ENCODE assay signal across 9 cellular contexts in the genomic region with DNA sequence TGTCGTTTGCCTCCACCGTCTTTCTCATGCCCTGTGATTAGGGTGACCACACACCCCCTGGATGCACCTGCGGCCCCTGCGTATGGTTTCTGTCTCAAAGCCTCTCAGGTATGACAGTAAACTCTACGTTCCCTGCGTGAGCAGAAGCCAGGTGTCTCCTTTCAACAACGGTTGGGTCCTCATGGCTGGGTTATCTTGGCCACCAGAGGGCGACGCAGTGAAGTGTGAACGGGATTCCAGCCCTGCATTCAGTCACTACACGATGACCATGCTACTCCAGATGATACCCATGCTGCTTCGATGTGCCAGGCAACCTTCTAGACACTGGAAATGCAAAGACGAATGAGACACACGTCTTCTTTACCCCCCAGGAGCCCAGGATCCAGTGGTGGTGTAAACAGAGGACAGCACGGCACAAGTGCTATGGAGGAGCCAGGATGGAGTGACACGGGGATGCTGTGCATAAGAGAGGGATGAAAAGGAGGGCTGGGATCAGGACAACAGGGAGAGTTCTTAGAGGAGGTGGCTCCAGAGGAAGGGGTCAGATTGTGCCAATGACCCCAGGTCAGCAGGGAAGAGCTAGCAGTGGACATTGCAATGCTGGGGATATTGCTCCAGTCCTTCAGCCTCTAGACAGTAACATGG.
DNase-seq lines count a peak whose midpoint lies in the region; ATAC-seq and TF ChIP-seq lines count a peak whose summit lies in the region.
"Had no signal": no experiment of that assay in that cellular context is flagged by ENCODE, and none has a peak within 500 bp of the region (broad histone marks: within the 10 kb centered on the region; RNA-seq: fewer than 3 reads in every experiment).

No MANE protein-coding gene starts in this region.

- no peaks in the 10 kb centered on the region for H3K36me3 Mint-ChIP-seq in Calu3 (ENCODE audit: insufficient read depth, unreplicated experiment)
- H3K36me3 Mint-ChIP-seq in mesothelial cell of epicardium = no peaks in the 10 kb centered on the region
- H3K36me3 Mint-ChIP-seq: memory B cell had no signal

- H3K27ac Mint-ChIP-seq in Calu3 (ENCODE audit: unreplicated experiment) (no peak overlapping the region), mesothelial cell of epicardium (no peak overlapping the region)
- H3K27ac Mint-ChIP-seq: memory B cell had no signal

- POLR2A ChIA-PET in PC-3 (lab: Charles Lee; ENCODE audit: unreplicated experiment) = no interaction called here

- ATAC-seq in PC-3 (peak; percentile 60), HG03342 (IDR thresholded peaks at IDR 0.05; ENCODE audit: unreplicated experiment) (no peak), HG02970 (IDR thresholded peaks at IDR 0.05; ENCODE audit: low FRiP score, unreplicated experiment) (no peak), GM18520 (IDR thresholded peaks at IDR 0.05; ENCODE audit: unreplicated experiment) (no peak)

- H3K4me1 Mint-ChIP-seq in Calu3 (ENCODE audit: low read depth, unreplicated experiment) (no peaks in the 10 kb centered on the region), mesothelial cell of epicardium (peaks cover 6% of the 10 kb centered on the region)
- H3K4me1 Mint-ChIP-seq: memory B cell had no signal

- DNase-seq in Calu3 = peak; percentile 52
- DNase-seq in HCEC 1CT = peak; percentile 1
- peak; percentile 52 for DNase-seq in PC-3
- peak; percentile 2 for DNase-seq in mammary epithelial cell
- peak in 1 of 2 experiments; percentile 45 for DNase-seq in mesothelial cell of epicardium (ENCODE audit: low spot score in 2 of 2, unreplicated experiment in 2 of 2)

- H3K9me3 Mint-ChIP-seq in Calu3 (ENCODE audit: low read depth, unreplicated experiment) (no peaks in the 10 kb centered on the region), mesothelial cell of epicardium (no peaks in the 10 kb centered on the region)
- H3K9me3 Mint-ChIP-seq: memory B cell had no signal

- H3K9ac ChIP-seq in PC-3 (ENCODE audit: low read length) = no peak overlapping the region
- no peak overlapping the region for H3K9ac ChIP-seq in mammary epithelial cell (ENCODE audit: insufficient read depth, low read length)

- 38% methylated on average over 16 of the region's 16 CpGs for WGBS in mammary epithelial cell (ENCODE audit: low coverage, missing lambda C conversion rate)

- no peaks in the 10 kb centered on the region for H3K9me2 ChIP-seq in PC-3 (replicated peaks; ENCODE audit: low read length)

- no peaks in the 10 kb centered on the region; the same call in 1 of the 2 replicates for H3K36me3 ChIP-seq in PC-3 (ENCODE audit: low read depth, low read length)
- H3K36me3 ChIP-seq in mammary epithelial cell (ENCODE audit: insufficient read depth, low read length) = no peaks in the 10 kb centered on the region

- intact Hi-C loops in Calu3 (cut with micrococcal nuclease; ENCODE audit: unreplicated experiment) (loop anchor here (1.0 kb wide), 2 partner anchors 138 to 204 kb away; no protein-coding TSS in a partner anchor), PC-3 (cut with micrococcal nuclease) (no loop called here), mammary epithelial cell (cut with micrococcal nuclease) (no loop called here)

- H3K4me3 Mint-ChIP-seq in Calu3 (ENCODE audit: low read depth, unreplicated experiment) (no peak overlapping the region), mesothelial cell of epicardium (no peak overlapping the region)
- H3K4me3 Mint-ChIP-seq: memory B cell had no signal

- H3K27me3 Mint-ChIP-seq in Calu3 (ENCODE audit: unreplicated experiment) = peaks cover 73% of the 10 kb centered on the region
- peaks cover 49% of the 10 kb centered on the region for H3K27me3 Mint-ChIP-seq in mesothelial cell of epicardium (ENCODE audit: low read depth)

- H3K4me3 ChIP-seq in PC-3 (ENCODE audit: low read length) (no peak overlapping the region), mammary epithelial cell (replicated peaks in 1 of 3; ENCODE audit: insufficient read depth in 1 of 3, low read depth in 2 of 3, low read length in 3 of 3) (no peak overlapping the region)

- H4K20me1 ChIP-seq in PC-3 (ENCODE audit: low read length) (no peaks in the 10 kb centered on the region), mammary epithelial cell (ENCODE audit: insufficient read depth, low read length) (no peaks in the 10 kb centered on the region)

- H3K27me3 ChIP-seq in PC-3 (ENCODE audit: low read length) (peaks cover 12% of the 10 kb centered on the region; the same call in 1 of the 2 replicates), mammary epithelial cell (ENCODE audit: insufficient read depth, low read length) (no peaks in the 10 kb centered on the region)

- CTCF ChIA-PET in Calu3 (lab: Charles Lee) = interaction anchor here (0.9 kb wide), 1 partner anchor 89 kb away, joined by 3 read pairs; no protein-coding TSS in a partner anchor
- CTCF ChIA-PET in PC-3 (lab: Charles Lee) = no interaction called here
- CTCF ChIA-PET in mammary epithelial cell (lab: Charles Lee; ENCODE audit: low non-redundant PET) = no interaction called here

- H3F3A ChIP-seq in PC-3 (ENCODE audit: low read length, unreplicated experiment) = no peaks in the 10 kb centered on the region

- no peak overlapping the region for H2AFZ ChIP-seq in PC-3 (ENCODE audit: low read length)
- no peak overlapping the region for H2AFZ ChIP-seq in mammary epithelial cell (ENCODE audit: low read depth, low read length)

- H3K4me2 ChIP-seq in PC-3 (ENCODE audit: low read length) (no peak overlapping the region), mammary epithelial cell (ENCODE audit: insufficient read depth, low read depth, low read length) (no peak overlapping the region)

- H3K9me3 ChIP-seq in PC-3 (ENCODE audit: low read length) = no peaks in the 10 kb centered on the region
- H3K9me3 ChIP-seq in mammary epithelial cell (replicated peaks; ENCODE audit: insufficient read depth, low read length) = peaks cover 21% of the 10 kb centered on the region

- no peaks in the 10 kb centered on the region for H3K4me1 ChIP-seq in PC-3 (ENCODE audit: insufficient read depth, low read length)
- H3K4me1 ChIP-seq in mammary epithelial cell (ENCODE audit: insufficient read depth, low read length) = no peaks in the 10 kb centered on the region

- BruUV-seq in Calu3 (replicated peaks; lab: Mats Ljungman, UMichigan) (no TSS peak), PC-3 (replicated peaks; lab: Mats Ljungman, UMichigan) (no TSS peak), mammary epithelial cell (replicated peaks; lab: Mats Ljungman, UMichigan) (no TSS peak)

- in situ Hi-C loops in mammary epithelial cell (cut with MboI; ENCODE audit: low sequenced_read_pairs in 2 of 2) = no loop called here

- H3K27ac ChIP-seq in PC-3 (ENCODE audit: low read length) (no peak overlapping the region), mammary epithelial cell (ENCODE audit: insufficient read depth, low read depth, low read length) (no peak overlapping the region)

- no peaks in the 10 kb centered on the region for H3K79me2 ChIP-seq in PC-3 (ENCODE audit: low read length)
- no peaks in the 10 kb centered on the region for H3K79me2 ChIP-seq in mammary epithelial cell (ENCODE audit: insufficient read depth, low read length)

- peak; percentile 59 for TF ChIP-seq CTCF in Calu3 (IDR thresholded peaks at IDR 0.05; ENCODE audit: unreplicated experiment)
- TF ChIP-seq CTCF in PC-3 (conservative IDR thresholded peaks at IDR 0.05; ENCODE audit: low read depth, low read length) = peak; percentile 63
- TF ChIP-seq CTCF in mammary epithelial cell (conservative IDR thresholded peaks at IDR 0.05 in 1 of 2, IDR thresholded peaks at IDR 0.05 in 1 of 2; ENCODE audit: extremely low read depth in 1 of 2, insufficient read depth in 1 of 2, low read depth in 1 of 2, low read length in 2 of 2) = peak; percentile 5 to 18
- peak; percentile 59 for TF ChIP-seq CTCF in mesothelial cell of epicardium (IDR thresholded peaks at IDR 0.05; ENCODE audit: unreplicated experiment)

- dilution Hi-C loops in mammary epithelial cell (cut with HindIII; ENCODE audit: low sequenced_read_pairs) = no loop called here

Comparison
In these comparisons a context has a peak if more than half of its experiments do, and no peak if none do; other contexts are left out.
1. CTCF ChIP-seq: peak in every context shown above with its lines; median percentile 63 in PC-3; 59 in Calu3; 59 in mesothelial cell of epicardium; 12 in mammary epithelial cell.